In genomic region chr5:73452215-73452614, GRCh38 we compare ENCODE assay signal across 17 cellular contexts. TPM values are rescaled to one million over a fixed set of nuclear protein-coding genes. Genes with fewer than 3 reads are reported as not detected.
"Had no signal": no experiment of that assay in that cellular context is flagged by ENCODE, and none has a peak within 500 bp of the region (broad histone marks: within the 10 kb centered on the region; RNA-seq: fewer than 3 reads in every experiment).

No MANE protein-coding gene starts in this region.

- H3K27ac ChIP-seq: body of pancreas, epithelial cell of prostate, gastroesophageal sphincter, psoas muscle, sigmoid colon, upper lobe of right lung had no signal

- H3K9me3 Mint-ChIP-seq: activated CD8-positive, alpha-beta T cell treated with anti-CD3 and anti-CD28 coated beads for 36 hours had no signal

- H3K36me3 ChIP-seq: gastroesophageal sphincter, sigmoid colon, upper lobe of right lung had no signal

- H3K4me3 ChIP-seq: body of pancreas had no signal

- ATAC-seq: activated CD8-positive, alpha-beta T cell treated with anti-CD3 and anti-CD28 coated beads for 36 hours; activated naive CD8-positive, alpha-beta T cell treated with anti-CD3 and anti-CD28 coated beads, Interleukin-2, amount 50 U/mL, for 24 hours; body of pancreas; gastroesophageal sphincter; naive thymus-derived CD4-positive, alpha-beta T cell had no signal

- H3K4me3 Mint-ChIP-seq: activated CD8-positive, alpha-beta T cell treated with anti-CD3 and anti-CD28 coated beads for 36 hours; activated naive CD8-positive, alpha-beta T cell treated with anti-CD3 and anti-CD28 coated beads, Interleukin-2, amount 50 U/mL, for 24 hours had no signal

- DNase-seq: activated CD4-positive, alpha-beta T cell treated with anti-CD3 and anti-CD28 coated beads for 4 hours; activated CD8-positive, alpha-beta memory T cell treated with anti-CD3 and anti-CD28 coated beads, Interleukin-2, amount 50 U/mL, for 48 hours; activated CD8-positive, alpha-beta T cell treated with anti-CD3 and anti-CD28 coated beads for 36 hours; activated naive CD8-positive, alpha-beta T cell treated with anti-CD3 and anti-CD28 coated beads, Interleukin-2, amount 50 U/mL, for 24 hours; body of pancreas; effector memory CD4-positive, alpha-beta T cell; hippocampal formation; left colon; naive thymus-derived CD4-positive, alpha-beta T cell; psoas muscle; sigmoid colon; stimulated activated CD4-positive, alpha-beta T cell treated with anti-CD3 and anti-CD28 coated beads, Interleukin-12 subunit alpha, Interleukin-12 subunit beta, amount 100 ng/mL, for 4 hours; stimulated activated naive CD4-positive, alpha-beta T cell treated with Interleukin-2 at 50 U/mL for 16 hours; upper lobe of right lung had no signal

- H3K27ac Mint-ChIP-seq: activated CD8-positive, alpha-beta T cell treated with anti-CD3 and anti-CD28 coated beads for 36 hours; activated naive CD8-positive, alpha-beta T cell treated with anti-CD3 and anti-CD28 coated beads, Interleukin-2, amount 50 U/mL, for 24 hours had no signal

- H3K36me3 Mint-ChIP-seq: naive thymus-derived CD4-positive, alpha-beta T cell had no signal

- H3K9me3 ChIP-seq: body of pancreas, gastroesophageal sphincter, psoas muscle, sigmoid colon, upper lobe of right lung had no signal

RNA-seq across cellular contexts. Expression of gene FOXD1, which starts 3.6 kb away (rescaled TPM):
- total RNA-seq: body of pancreas, lung microvascular endothelial cell had no signal
- polyA plus RNA-seq: naive thymus-derived CD4-positive, alpha-beta T cell had no signal
